ENCODE assay signal across 18 cellular contexts in genomic region chr2:21773168-21773567, GRCh38.
"Had no signal": no experiment of that assay in that cellular context is flagged by ENCODE, and none has a peak within 500 bp of the region (broad histone marks: within the 10 kb centered on the region; RNA-seq: fewer than 3 reads in every experiment).

No MANE protein-coding gene starts in this region.

- ATAC-seq: activated naive CD4-positive, alpha-beta T cell treated with anti-CD3 and anti-CD28 coated beads, Interleukin-2, amount 50 U/mL, for 72 hours; naive thymus-derived CD8-positive, alpha-beta T cell; psoas muscle; right lobe of liver had no signal

- H3K9me3 ChIP-seq: ovary, psoas muscle, right lobe of liver, tibial artery, uterus had no signal

- DNase-seq: activated CD4-positive, alpha-beta T cell treated with anti-CD3 and anti-CD28 coated beads for 1 hour; activated gamma-delta T cell; amniotic stem cell; erythroblast; immature natural killer cell; naive thymus-derived CD8-positive, alpha-beta T cell; ovary; psoas muscle; right lobe of liver; stimulated activated CD8-positive, alpha-beta memory T cell treated with anti-CD3 and anti-CD28 coated beads, Interleukin-4, amount 100 ng/mL, for 48 hours; stimulated activated naive CD4-positive, alpha-beta T cell; SW 1271; T-helper 2 cell; tibial artery; uterus; WERI-Rb-1 had no signal

- H3K4me1 ChIP-seq: psoas muscle, right lobe of liver, uterus had no signal

- H3K27me3 ChIP-seq: ovary, right lobe of liver, tibial artery, uterus had no signal

- H3K36me3 ChIP-seq: ovary, right lobe of liver, tibial artery, uterus, WERI-Rb-1 had no signal

- H3K27ac ChIP-seq: coronary artery, ovary, psoas muscle, right lobe of liver, tibial artery, uterus, WERI-Rb-1 had no signal

- H3K4me3 ChIP-seq: coronary artery, ovary, psoas muscle, right lobe of liver, tibial artery, uterus had no signal
